Comparison of ENCODE assay signal across 8 cellular contexts in genomic region chr12:131830335-131831020, GRCh38. TPM values are rescaled to one million over a fixed set of nuclear protein-coding genes. Genes with fewer than 3 reads are reported as not detected.
DNase-seq lines count a peak whose midpoint lies in the region; ATAC-seq lines count a peak whose summit lies in the region.

No MANE protein-coding gene starts in this region.

- ATAC-seq in sciatic nerve (peak; percentile 90), HG02840 (IDR thresholded peaks at IDR 0.05; ENCODE audit: low FRiP score, unreplicated experiment) (no peak)

- DNase-seq in activated CD4-positive, alpha-beta T cell treated with anti-CD3 and anti-CD28 coated beads, Interleukin-2, amount 10 ng/mL, durations not matched to agents 24 days and 14 days, result peak; percentile 81
- no peak for DNase-seq in activated CD4-positive, alpha-beta T cell treated with anti-CD3 and anti-CD28 coated beads for 4 hours
- peak; percentile 76 for DNase-seq in HT1080 (ENCODE audit: low read depth)
- DNase-seq in SHP77 treated with DMSO at 0.1 percent for 48 hours (lab: John Stamatoyannopoulos, UW), result peak; percentile 40
- DNase-seq in cerebellar cortex (ENCODE audit: low spot score), result peak; percentile 46
- peak; percentile 20 to 37 (median 32) for DNase-seq in immature natural killer cell
- peak; percentile 90 for DNase-seq in sciatic nerve (ENCODE audit: low spot score)

- H3K27me3 Mint-ChIP-seq in activated CD4-positive, alpha-beta T cell treated with anti-CD3 and anti-CD28 coated beads, Interleukin-2, amount 10 ng/mL, durations not matched to agents 24 days and 14 days, result peaks cover 42% of the 10 kb centered on the region
- H3K27me3 Mint-ChIP-seq in immature natural killer cell (ENCODE audit: low read depth in 3 of 3), result peaks cover 0 to 16% (median 7%) of the 10 kb centered on the region in 3 donors

- no peaks in the 10 kb centered on the region for H3K36me3 Mint-ChIP-seq in activated CD4-positive, alpha-beta T cell treated with anti-CD3 and anti-CD28 coated beads, Interleukin-2, amount 10 ng/mL, durations not matched to agents 24 days and 14 days (ENCODE audit: low read depth)
- no peaks in the 10 kb centered on the region for H3K36me3 Mint-ChIP-seq in immature natural killer cell

- H3K4me1 Mint-ChIP-seq in activated CD4-positive, alpha-beta T cell treated with anti-CD3 and anti-CD28 coated beads, Interleukin-2, amount 10 ng/mL, durations not matched to agents 24 days and 14 days, result peaks cover 5% of the 10 kb centered on the region
- peaks cover 0 to 4% of the 10 kb centered on the region in 2 donors for H3K4me1 Mint-ChIP-seq in immature natural killer cell

- H3K27ac Mint-ChIP-seq in activated CD4-positive, alpha-beta T cell treated with anti-CD3 and anti-CD28 coated beads, Interleukin-2, amount 10 ng/mL, durations not matched to agents 24 days and 14 days, result no peak overlapping the region
- H3K27ac Mint-ChIP-seq in immature natural killer cell, result no peak overlapping the region

- intact Hi-C loops in activated CD4-positive, alpha-beta T cell treated with anti-CD3 and anti-CD28 coated beads, Interleukin-2, amount 10 ng/mL, durations not matched to agents 24 days and 14 days (cut with micrococcal nuclease), result loop anchor here (5.0 kb wide), 1 partner anchor 117 kb away; the partner anchor contains the start of gene EP400
- intact Hi-C loops in sciatic nerve (cut with DNase I), result loop anchor here (10.0 kb wide), 1 partner anchor 226 kb away; no protein-coding TSS in a partner anchor

- H3K9me3 Mint-ChIP-seq in activated CD4-positive, alpha-beta T cell treated with anti-CD3 and anti-CD28 coated beads, Interleukin-2, amount 10 ng/mL, durations not matched to agents 24 days and 14 days, result no peaks in the 10 kb centered on the region
- H3K9me3 Mint-ChIP-seq in immature natural killer cell, result no peaks in the 10 kb centered on the region

- H3K4me3 Mint-ChIP-seq in activated CD4-positive, alpha-beta T cell treated with anti-CD3 and anti-CD28 coated beads, Interleukin-2, amount 10 ng/mL, durations not matched to agents 24 days and 14 days, result peak overlapping the region; percentile 62
- peak overlapping the region in 2 of 5 donors; percentile 54 to 56 for H3K4me3 Mint-ChIP-seq in immature natural killer cell

RNA-seq across cellular contexts. Expression of gene MMP17, which starts 2.3 kb away (rescaled TPM):
- total RNA-seq in activated CD4-positive, alpha-beta T cell treated with anti-CD3 and anti-CD28 coated beads, Interleukin-2, amount 10 ng/mL, durations not matched to agents 24 days and 14 days, result 0.52 and 0.89 TPM in 2 replicates
- 15.6 and 32.3 TPM in 2 replicates for total RNA-seq in HT1080 (2014; rRNA removed; shearing (Covaris generic))
- polyA plus RNA-seq in HT1080 (2015; cell fraction: cytosol; rRNA removed), result 13.0 and 24.2 TPM in 2 replicates
- 19.6 and 25.8 TPM in 2 replicates for polyA plus RNA-seq in HT1080 (2015; cell fraction: nucleus; rRNA removed)
- polyA plus RNA-seq in immature natural killer cell, result under 1 TPM in 1 of 3 donors, not detected in 2; 0.72 TPM
- total RNA-seq in sciatic nerve, result 12.6 TPM

Comparison
In these comparisons a context has a peak if more than half of its experiments do, and no peak if none do; other contexts are left out.
1. DNase-seq: peak in activated CD4-positive, alpha-beta T cell treated with anti-CD3 and anti-CD28 coated beads, Interleukin-2, amount 10 ng/mL, durations not matched to agents 24 days and 14 days (single experiment), HT1080 (single experiment), SHP77 treated with DMSO at 0.1 percent for 48 hours (single experiment), cerebellar cortex (single experiment), immature natural killer cell (3 of 3) and sciatic nerve (single experiment); none in activated CD4-positive, alpha-beta T cell treated with anti-CD3 and anti-CD28 coated beads for 4 hours (0 of 2).